ENCODE assay signal across 8 cellular contexts in genomic region chr1:53197301-53198205, GRCh38. TPM values are rescaled to one million over a fixed set of nuclear protein-coding genes. Genes with fewer than 3 reads are reported as not detected.
A peak's percentile ranks its signal among the peaks of the same experiment; 100 is the strongest.
DNase-seq lines count a peak whose midpoint lies in the region; ATAC-seq lines count a peak whose summit lies in the region.

No MANE protein-coding gene starts in this region.

- POLR2A ChIA-PET in activated naive CD8-positive, alpha-beta T cell treated with anti-CD3 and anti-CD28 coated beads, Interleukin-2, amount 10 ng/mL, durations not matched to agents 7 days and 5 days (lab: Charles Lee) = interaction anchor here (0.6 to 4.3 kb wide), 2 partner anchors 22 to 40 kb away, joined by 3 to 18 read pairs; partner anchors contain the start of gene CZIB

- no peaks in the 10 kb centered on the region for H3K9me3 ChIP-seq in iPS-15b (ENCODE audit: control insufficient read depth, insufficient read depth, low read length)

- no peaks in the 10 kb centered on the region for H3K27me3 Mint-ChIP-seq in activated naive CD8-positive, alpha-beta T cell treated with anti-CD3 and anti-CD28 coated beads, Interleukin-2, amount 10 ng/mL, durations not matched to agents 7 days and 5 days

- H3K27me3 ChIP-seq in iPS-15b (ENCODE audit: control insufficient read depth, insufficient read depth, low read length) = peaks cover 14% of the 10 kb centered on the region

- H3K36me3 ChIP-seq in iPS-15b (ENCODE audit: control insufficient read depth, insufficient read depth, low read length) = peaks cover 4% of the 10 kb centered on the region

- DNase-seq in ACHN (peak; percentile 25), posterior cingulate gyrus (no peak), glomerular visceral epithelial cell (ENCODE audit: extremely low spot score) (no peak)
- no peak for DNase-seq in activated naive CD8-positive, alpha-beta T cell treated with anti-CD3 and anti-CD28 coated beads, Interleukin-2, amount 10 ng/mL, durations not matched to agents 7 days and 5 days
- DNase-seq in stimulated activated effector memory CD8-positive, alpha-beta T cell treated with anti-CD3 and anti-CD28 coated beads, Interleukin-12 subunit alpha, Interleukin-12 subunit beta, amount 100 ng/mL, for 72 hours (ENCODE audit: low spot score in 2 of 2) = no peak

- H3K9me3 Mint-ChIP-seq in activated naive CD8-positive, alpha-beta T cell treated with anti-CD3 and anti-CD28 coated beads, Interleukin-2, amount 10 ng/mL, durations not matched to agents 7 days and 5 days = no peaks in the 10 kb centered on the region
- no peaks in the 10 kb centered on the region for H3K9me3 Mint-ChIP-seq in stimulated activated effector memory CD8-positive, alpha-beta T cell treated with anti-CD3 and anti-CD28 coated beads, Interleukin-12 subunit alpha, Interleukin-12 subunit beta, amount 100 ng/mL, for 72 hours

- in situ Hi-C loops in ACHN (cut with HindIII; ENCODE audit: low pct_ligation_motif_present, low pct_unique_long_range_greater_than_20kb, low sequenced_read_pairs) = no loop called here

- H3K4me3 Mint-ChIP-seq in activated naive CD8-positive, alpha-beta T cell treated with anti-CD3 and anti-CD28 coated beads, Interleukin-2, amount 10 ng/mL, durations not matched to agents 7 days and 5 days = peak overlapping the region; percentile 90
- peak overlapping the region; percentile 84 for H3K4me3 Mint-ChIP-seq in stimulated activated effector memory CD8-positive, alpha-beta T cell treated with anti-CD3 and anti-CD28 coated beads, Interleukin-12 subunit alpha, Interleukin-12 subunit beta, amount 100 ng/mL, for 72 hours

- H3K9ac ChIP-seq in iPS-15b (ENCODE audit: low read depth, low read length) = peak overlapping the region; percentile 82

- peak overlapping the region; percentile 92 for H3K4me3 ChIP-seq in iPS-15b (ENCODE audit: low read depth, low read length)

- peak overlapping the region; percentile 96 for H3K27ac Mint-ChIP-seq in activated naive CD8-positive, alpha-beta T cell treated with anti-CD3 and anti-CD28 coated beads, Interleukin-2, amount 10 ng/mL, durations not matched to agents 7 days and 5 days
- peak overlapping the region; percentile 96 for H3K27ac Mint-ChIP-seq in stimulated activated effector memory CD8-positive, alpha-beta T cell treated with anti-CD3 and anti-CD28 coated beads, Interleukin-12 subunit alpha, Interleukin-12 subunit beta, amount 100 ng/mL, for 72 hours

- H3K4me1 ChIP-seq in iPS-15b (ENCODE audit: control insufficient read depth, insufficient read depth, low read length) = peaks cover 13% of the 10 kb centered on the region

- peaks cover 15% of the 10 kb centered on the region for H3K36me3 Mint-ChIP-seq in activated naive CD8-positive, alpha-beta T cell treated with anti-CD3 and anti-CD28 coated beads, Interleukin-2, amount 10 ng/mL, durations not matched to agents 7 days and 5 days
- peaks cover 24% of the 10 kb centered on the region for H3K36me3 Mint-ChIP-seq in stimulated activated effector memory CD8-positive, alpha-beta T cell treated with anti-CD3 and anti-CD28 coated beads, Interleukin-12 subunit alpha, Interleukin-12 subunit beta, amount 100 ng/mL, for 72 hours

- peaks cover 21% of the 10 kb centered on the region for H3K4me1 Mint-ChIP-seq in activated naive CD8-positive, alpha-beta T cell treated with anti-CD3 and anti-CD28 coated beads, Interleukin-2, amount 10 ng/mL, durations not matched to agents 7 days and 5 days
- peaks cover 24% of the 10 kb centered on the region for H3K4me1 Mint-ChIP-seq in stimulated activated effector memory CD8-positive, alpha-beta T cell treated with anti-CD3 and anti-CD28 coated beads, Interleukin-12 subunit alpha, Interleukin-12 subunit beta, amount 100 ng/mL, for 72 hours

- intact Hi-C loops in posterior cingulate gyrus (cut with DNase I) = loop anchor here (1.0 kb wide), 1 partner anchor 23 kb away; the partner anchor contains the start of gene CZIB

- peak; percentile 4 for ATAC-seq in HG02970 (IDR thresholded peaks at IDR 0.05; ENCODE audit: low FRiP score, unreplicated experiment)
- ATAC-seq in activated naive CD8-positive, alpha-beta T cell treated with anti-CD3 and anti-CD28 coated beads, Interleukin-2, amount 10 ng/mL, durations not matched to agents 7 days and 5 days (ENCODE audit: low read depth) = no peak
- no peak for ATAC-seq in stimulated activated effector memory CD8-positive, alpha-beta T cell treated with anti-CD3 and anti-CD28 coated beads, Interleukin-12 subunit alpha, Interleukin-12 subunit beta, amount 100 ng/mL, for 72 hours
- no peak for ATAC-seq in GM18498 (IDR thresholded peaks at IDR 0.05; ENCODE audit: unreplicated experiment)

RNA-seq across cellular contexts. Expression of gene CPT2, which starts 0.9 kb away (rescaled TPM):
- total RNA-seq in activated naive CD8-positive, alpha-beta T cell treated with anti-CD3 and anti-CD28 coated beads, Interleukin-2, amount 10 ng/mL, durations not matched to agents 7 days and 5 days = 10 to 100 TPM; 15.5 to 18.1 TPM

RNA-seq across cellular contexts. Expression of gene CZIB, which starts 22.9 kb away (rescaled TPM):
- 10 to 100 TPM; 57.7 to 63.1 TPM for total RNA-seq in activated naive CD8-positive, alpha-beta T cell treated with anti-CD3 and anti-CD28 coated beads, Interleukin-2, amount 10 ng/mL, durations not matched to agents 7 days and 5 days

RNA-seq across cellular contexts. Expression of gene MAGOH, which starts 40.8 kb away (rescaled TPM):
- 10 to 100 TPM; 67.4 to 70.4 TPM for total RNA-seq in activated naive CD8-positive, alpha-beta T cell treated with anti-CD3 and anti-CD28 coated beads, Interleukin-2, amount 10 ng/mL, durations not matched to agents 7 days and 5 days

RNA-seq across cellular contexts. Expression of gene SLC1A7, which starts 55.1 kb away (rescaled TPM):
- total RNA-seq in activated naive CD8-positive, alpha-beta T cell treated with anti-CD3 and anti-CD28 coated beads, Interleukin-2, amount 10 ng/mL, durations not matched to agents 7 days and 5 days = not detected
